In genomic region chrX:53094584-53094908, GRCh38 we compare ENCODE assay signal across 8 cellular contexts. TPM values are rescaled to one million over a fixed set of nuclear protein-coding genes. Genes with fewer than 3 reads are reported as not detected.
DNase-seq lines count a peak whose midpoint lies in the region; ATAC-seq, FAIRE-seq and TF ChIP-seq lines count a peak whose summit lies in the region.

No MANE protein-coding gene starts in this region.

- H3K4me1 ChIP-seq in CD4-positive, alpha-beta memory T cell (ENCODE audit: insufficient read depth, low read length): peaks cover 9% of the 10 kb centered on the region
- H3K4me1 ChIP-seq in PC-9 (replicated peaks; ENCODE audit: insufficient read depth) (no peaks in the 10 kb centered on the region), endothelial cell of umbilical vein (ENCODE audit: control insufficient read depth, extremely low read depth, insufficient read depth, low read length) (peaks cover 12% of the 10 kb centered on the region)

- no peaks in the 10 kb centered on the region for H3K9me3 ChIP-seq in CD4-positive, alpha-beta memory T cell (ENCODE audit: control insufficient read depth in 1 of 2, low read length in 2 of 2)
- H3K9me3 ChIP-seq in PC-9 (ENCODE audit: insufficient read depth, low read depth): no peaks in the 10 kb centered on the region
- no peaks in the 10 kb centered on the region for H3K9me3 ChIP-seq in endothelial cell of umbilical vein (replicated peaks; ENCODE audit: control insufficient read depth, insufficient read depth, low read length)

- peak overlapping the region; percentile 29 to 58 for H3K4me3 ChIP-seq in CD4-positive, alpha-beta memory T cell (ENCODE audit: low read length in 2 of 2)
- H3K4me3 ChIP-seq in PC-9 (peak overlapping the region; percentile 54; the same call in 1 of the 2 replicates), endothelial cell of umbilical vein (replicated peaks in 1 of 3; ENCODE audit: insufficient read depth in 1 of 3, low read depth in 1 of 3, low read length in 3 of 3) (peak overlapping the region; percentile 2 to 72 (median 70))

- H3K4me2 ChIP-seq in PC-9 (peak overlapping the region; percentile 68), endothelial cell of umbilical vein (ENCODE audit: insufficient read depth, low read length) (peak overlapping the region; percentile 78)

- POLR2A ChIA-PET in CD4-positive, alpha-beta memory T cell (lab: Charles Lee; ENCODE audit: partially characterized antibody): interaction anchor here (1.3 to 2.7 kb wide), 3 partner anchors 13 to 99 kb away, joined by 4 to 34 read pairs (median 6); partner anchors contain the start of gene TSPYL2
- POLR2A ChIA-PET in PC-9 (lab: Charles Lee; ENCODE audit: unreplicated experiment) (interaction anchor here (0.5 kb wide), 1 partner anchor 150 kb away, joined by 9 read pairs; no protein-coding TSS in a partner anchor), endothelial cell of umbilical vein (lab: Charles Lee) (no interaction called here)

- no peak for ATAC-seq in HG02884 (IDR thresholded peaks at IDR 0.05; ENCODE audit: unreplicated experiment)
- ATAC-seq in HG03521 (IDR thresholded peaks at IDR 0.05; ENCODE audit: unreplicated experiment): no peak

- H3K9me1 ChIP-seq in endothelial cell of umbilical vein (replicated peaks; ENCODE audit: control insufficient read depth, extremely low read depth, insufficient read depth, low read length): no peaks in the 10 kb centered on the region

- H3K36me3 ChIP-seq in CD4-positive, alpha-beta memory T cell (ENCODE audit: insufficient read depth, low read length): no peaks in the 10 kb centered on the region
- H3K36me3 ChIP-seq in PC-9 (ENCODE audit: low read depth) (no peaks in the 10 kb centered on the region), endothelial cell of umbilical vein (ENCODE audit: control insufficient read depth in 2 of 2, extremely low read depth in 1 of 2, insufficient read depth in 2 of 2, low read length in 2 of 2) (no peaks in the 10 kb centered on the region)

- dilution Hi-C loops in endothelial cell of umbilical vein (cut with MboI; ENCODE audit: extremely low pct_ligation_motif_present, low sequenced_read_pairs): no loop called here

- H3K27ac Mint-ChIP-seq in CD4-positive, alpha-beta memory T cell: peak overlapping the region; percentile 62 to 92 (median 90)
- peak overlapping the region; percentile 76 for H3K27ac Mint-ChIP-seq in osteocyte (ENCODE audit: unreplicated experiment)

- H3K79me2 ChIP-seq in PC-9 (ENCODE audit: low read depth): no peaks in the 10 kb centered on the region
- H3K79me2 ChIP-seq in endothelial cell of umbilical vein (ENCODE audit: control insufficient read depth, insufficient read depth, low read length): no peaks in the 10 kb centered on the region

- H3K4me1 Mint-ChIP-seq in CD4-positive, alpha-beta memory T cell: peaks cover 5 to 30% (median 16%) of the 10 kb centered on the region in 4 donors
- H3K4me1 Mint-ChIP-seq in osteocyte (ENCODE audit: unreplicated experiment): peaks cover 10% of the 10 kb centered on the region

- BruUV-seq in PC-9 (replicated peaks; lab: Mats Ljungman, UMichigan): no TSS peak
- no TSS peak for BruUV-seq in endothelial cell of umbilical vein (replicated peaks; lab: Mats Ljungman, UMichigan)

- no peak for FAIRE-seq in endothelial cell of umbilical vein (lab: Jason Lieb, UNC)

- TF ChIP-seq CTCF in PC-9 (conservative IDR thresholded peaks at IDR 0.05) (no peak), endothelial cell of umbilical vein (IDR thresholded peaks at IDR 0.05; ENCODE audit: extremely low read depth in 1 of 2, insufficient read depth in 1 of 2, low read depth in 1 of 2, low read length in 2 of 2) (no peak), osteocyte (IDR thresholded peaks at IDR 0.05) (no peak)

- CTCF ChIA-PET in CD4-positive, alpha-beta memory T cell (lab: Charles Lee; ENCODE audit: partially characterized antibody): interaction anchor here (0.9 to 1.0 kb wide), 2 partner anchors 23 to 24 kb away, joined by 3 read pairs; no protein-coding TSS in a partner anchor
- CTCF ChIA-PET in PC-9 (lab: Charles Lee) (no interaction called here), endothelial cell of umbilical vein (lab: Charles Lee) (no interaction called here)

- H2AFZ ChIP-seq in PC-9 (peak overlapping the region; percentile 69), endothelial cell of umbilical vein (ENCODE audit: low read depth, low read length) (peak overlapping the region; percentile 12)

- H3K9me2 ChIP-seq in PC-9 (ENCODE audit: insufficient read depth): no peaks in the 10 kb centered on the region

- H3K27me3 Mint-ChIP-seq in CD4-positive, alpha-beta memory T cell: no peaks in the 10 kb centered on the region
- no peaks in the 10 kb centered on the region for H3K27me3 Mint-ChIP-seq in osteocyte (ENCODE audit: unreplicated experiment)

- H3K27me3 ChIP-seq in CD4-positive, alpha-beta memory T cell (ENCODE audit: insufficient read depth, low read length): no peaks in the 10 kb centered on the region
- H3K27me3 ChIP-seq in PC-9 (ENCODE audit: insufficient read depth, low read depth): no peaks in the 10 kb centered on the region
- H3K27me3 ChIP-seq in endothelial cell of umbilical vein (ENCODE audit: control insufficient read depth in 2 of 2, insufficient read depth in 2 of 2, low read length in 2 of 2): no peaks in the 10 kb centered on the region

- H4K20me1 ChIP-seq in PC-9 (ENCODE audit: insufficient read depth) (no peaks in the 10 kb centered on the region), endothelial cell of umbilical vein (replicated peaks; ENCODE audit: control insufficient read depth, extremely low read depth, insufficient read depth, low read length) (no peaks in the 10 kb centered on the region)

- H3K27ac ChIP-seq in CD4-positive, alpha-beta memory T cell (ENCODE audit: low read depth, low read length): peak overlapping the region; percentile 55
- H3K27ac ChIP-seq in PC-9 (0 out of 2 replicates have a peak overlapping the region, but pooled peaks have one; percentile 23), endothelial cell of umbilical vein (ENCODE audit: insufficient read depth, low read depth, low read length) (no peak overlapping the region)

- no peak for DNase-seq in CD4-positive, alpha-beta memory T cell
- DNase-seq in PC-9: no peak
- no peak for DNase-seq in endothelial cell of umbilical vein (ENCODE audit: low read depth, low spot score)
- no peak for DNase-seq in osteocyte (ENCODE audit: extremely low spot score, unreplicated experiment)
- DNase-seq in ecto neural progenitor cell (ENCODE audit: low spot score): no peak
- no peak for DNase-seq in activated CD4-positive, alpha-beta T cell treated with anti-CD3 and anti-CD28 coated beads, Interleukin-2, amount 50 U/mL, for 1 hour

- H3F3A ChIP-seq in PC-9 (ENCODE audit: insufficient read depth, low read depth): 0 out of 2 replicates have a peak, but pooled peaks cover 4% of the 10 kb centered on the region

- no peak for TF ChIP-seq POLR2A in endothelial cell of umbilical vein (IDR thresholded peaks at IDR 0.05; ENCODE audit: low read depth, low read length)

- peak overlapping the region; percentile 27 for H3K9ac ChIP-seq in endothelial cell of umbilical vein (replicated peaks; ENCODE audit: extremely low read depth, insufficient read depth, low read length)

- intact Hi-C loops in CD4-positive, alpha-beta memory T cell (cut with micrococcal nuclease): loop anchor here (5.0 kb wide), 2 partner anchors 128 to 948 kb away; partner anchors contain the start of gene PHF8
- intact Hi-C loops in PC-9 (cut with micrococcal nuclease; ENCODE audit: unreplicated experiment) (loop anchor here (5.0 kb wide), 1 partner anchor 188 kb away; the partner anchor contains the start of gene IQSEC2), endothelial cell of umbilical vein (cut with micrococcal nuclease) (loop anchor here (10.0 kb wide), 1 partner anchor 330 kb away; the partner anchor contains the start of genes RIBC1 and SMC1A)

- H3K9me3 Mint-ChIP-seq in CD4-positive, alpha-beta memory T cell: peaks cover 0 to 2% (median 0%) of the 10 kb centered on the region in 8 donors
- H3K9me3 Mint-ChIP-seq in osteocyte (ENCODE audit: unreplicated experiment): peaks cover 3% of the 10 kb centered on the region

- H3K36me3 Mint-ChIP-seq in CD4-positive, alpha-beta memory T cell: peaks cover 0 to 5% of the 10 kb centered on the region in 2 donors
- H3K36me3 Mint-ChIP-seq in osteocyte (ENCODE audit: unreplicated experiment): peaks cover 3% of the 10 kb centered on the region

- H3K4me3 Mint-ChIP-seq in CD4-positive, alpha-beta memory T cell: peak overlapping the region; percentile 84 to 93 (median 89)
- peak overlapping the region; percentile 81 for H3K4me3 Mint-ChIP-seq in osteocyte (ENCODE audit: unreplicated experiment)

RNA-seq across cellular contexts. Expression of gene KANTR, which starts 0.6 kb away (rescaled TPM):
- 10 to 100 TPM; 19.9 to 23.4 TPM for total RNA-seq in CD4-positive, alpha-beta memory T cell
- polyA plus RNA-seq in CD4-positive, alpha-beta memory T cell: 1 to 10 TPM; 1.6 to 3.4 TPM
- 25.1 and 25.3 TPM in 2 replicates for total RNA-seq in PC-9 (2021)
- total RNA-seq in endothelial cell of umbilical vein: 8.6 and 9.8 TPM in 2 replicates
- polyA plus RNA-seq in endothelial cell of umbilical vein: 2.8 and 3.1 TPM in 2 replicates
- 2.0 and 2.2 TPM in 2 replicates for polyA plus RNA-seq in endothelial cell of umbilical vein (2011; cell fraction: cytosol; rRNA removed)
- 21.0 and 22.2 TPM in 2 replicates for polyA plus RNA-seq in endothelial cell of umbilical vein (2011; cell fraction: nucleus; rRNA removed)
- 2.6 and 3.2 TPM in 2 replicates for polyA plus RNA-seq in endothelial cell of umbilical vein (2012)
- polyA minus RNA-seq in endothelial cell of umbilical vein: 32.9 and 41.3 TPM in 2 replicates
- 9.6 TPM for polyA minus RNA-seq in endothelial cell of umbilical vein (2011; cell fraction: cytosol; rRNA and poly(A)+ RNA removed)
- 35.3 and 39.4 TPM in 2 replicates for polyA minus RNA-seq in endothelial cell of umbilical vein (2011; cell fraction: nucleus; rRNA and poly(A)+ RNA removed)
- total RNA-seq in osteocyte: 12.4 and 13.7 TPM in 2 replicates

RNA-seq across cellular contexts. Expression of gene TSPYL2, which starts 12.4 kb away (rescaled TPM):
- 100 to 1,000 TPM; 159 to 163 TPM for total RNA-seq in CD4-positive, alpha-beta memory T cell
- 10 to 100 TPM; 10.0 to 24.4 TPM for polyA plus RNA-seq in CD4-positive, alpha-beta memory T cell
- 17.2 and 26.0 TPM in 2 replicates for total RNA-seq in PC-9 (2021)
- 15.9 and 17.3 TPM in 2 replicates for total RNA-seq in endothelial cell of umbilical vein
- 17.8 and 18.9 TPM in 2 replicates for polyA plus RNA-seq in endothelial cell of umbilical vein
- 10.6 and 11.6 TPM in 2 replicates for polyA plus RNA-seq in endothelial cell of umbilical vein (2011; cell fraction: cytosol; rRNA removed)
- polyA plus RNA-seq in endothelial cell of umbilical vein (2011; cell fraction: nucleus; rRNA removed): 193 and 196 TPM in 2 replicates
- 28.7 and 34.8 TPM in 2 replicates for polyA plus RNA-seq in endothelial cell of umbilical vein (2012)
- 11.1 and 12.1 TPM in 2 replicates for polyA minus RNA-seq in endothelial cell of umbilical vein
- polyA minus RNA-seq in endothelial cell of umbilical vein (2011; cell fraction: cytosol; rRNA and poly(A)+ RNA removed): 9.8 TPM
- 19.3 and 20.2 TPM in 2 replicates for polyA minus RNA-seq in endothelial cell of umbilical vein (2011; cell fraction: nucleus; rRNA and poly(A)+ RNA removed)
- total RNA-seq in osteocyte: 19.5 and 26.2 TPM in 2 replicates

RNA-seq across cellular contexts. Expression of gene GPR173, which starts 46.0 kb away (rescaled TPM):
- total RNA-seq in CD4-positive, alpha-beta memory T cell: not detected
- polyA plus RNA-seq in CD4-positive, alpha-beta memory T cell: not detected
- total RNA-seq in PC-9 (2021) (5.1 and 7.0 TPM in 2 replicates), endothelial cell of umbilical vein (8.3 and 11.3 TPM in 2 replicates), osteocyte (12.6 and 17.3 TPM in 2 replicates)
- polyA plus RNA-seq in endothelial cell of umbilical vein: 9.2 and 12.7 TPM in 2 replicates
- polyA plus RNA-seq in endothelial cell of umbilical vein (2011; cell fraction: cytosol; rRNA removed): 3.3 and 4.3 TPM in 2 replicates
- polyA plus RNA-seq in endothelial cell of umbilical vein (2011; cell fraction: nucleus; rRNA removed): 40.1 and 47.3 TPM in 2 replicates
- polyA plus RNA-seq in endothelial cell of umbilical vein (2012): 6.0 and 6.7 TPM in 2 replicates
- 8.8 and 10.2 TPM in 2 replicates for polyA minus RNA-seq in endothelial cell of umbilical vein
- polyA minus RNA-seq in endothelial cell of umbilical vein (2011; cell fraction: cytosol; rRNA and poly(A)+ RNA removed): 0.41 TPM
- polyA minus RNA-seq in endothelial cell of umbilical vein (2011; cell fraction: nucleus; rRNA and poly(A)+ RNA removed): 10.3 and 11.0 TPM in 2 replicates
